8 cellular contexts compared by ENCODE assay signal in genomic region chr2:177906041-177906718, GRCh38.
DNase-seq lines count a peak whose midpoint lies in the region; ATAC-seq and TF ChIP-seq lines count a peak whose summit lies in the region.

No MANE protein-coding gene starts in this region.

- H3K4me1 ChIP-seq in neutrophil (ENCODE audit: control insufficient read depth in 1 of 2, insufficient read depth in 1 of 2, low read depth in 1 of 2, low read length in 1 of 2) (no peaks in the 10 kb centered on the region), tibial artery (peaks cover 0 to 6% (median 0%) of the 10 kb centered on the region in 4 donors)

- H3K9me3 ChIP-seq in neutrophil (no peaks in the 10 kb centered on the region), tibial artery (no peaks in the 10 kb centered on the region)

- no peaks in the 10 kb centered on the region for H3K27me3 ChIP-seq in neutrophil
- H3K27me3 ChIP-seq in tibial artery = no peaks in the 10 kb centered on the region

- ATAC-seq in GM19463 (IDR thresholded peaks at IDR 0.05; ENCODE audit: unreplicated experiment) = peak; percentile 87
- ATAC-seq in HG03520 (IDR thresholded peaks at IDR 0.05; ENCODE audit: unreplicated experiment) = peak; percentile 96

- H3K36me3 ChIP-seq in neutrophil (no peaks in the 10 kb centered on the region), tibial artery (no peaks in the 10 kb centered on the region)

- in situ Hi-C loops in Caki2 (cut with HindIII; ENCODE audit: low pct_unique_long_range_greater_than_20kb, low sequenced_read_pairs) = no loop called here

- TF ChIP-seq CTCF in neutrophil (IDR thresholded peaks at IDR 0.05) = peak; percentile 61
- TF ChIP-seq CTCF in tibial artery (IDR thresholded peaks at IDR 0.05) = peak; percentile 36 to 61

- intact Hi-C loops in tibial artery (cut with DNase I; ENCODE audit: low total_unique reads) = no loop called here

- H3K4me3 ChIP-seq in neutrophil (ENCODE audit: low read depth in 1 of 2, low read length in 1 of 2) (no peak overlapping the region), tibial artery (no peak overlapping the region)

- H3K27ac ChIP-seq in neutrophil (no peak overlapping the region), tibial artery (no peak overlapping the region)

- DNase-seq in Caki2 (ENCODE audit: low read depth) = peak; percentile 74
- peak; percentile 75 for DNase-seq in NCI-H748 (lab: John Stamatoyannopoulos, UW; ENCODE audit: unreplicated experiment)
- peak; percentile 87 for DNase-seq in activated CD8-positive, alpha-beta memory T cell treated with anti-CD3 and anti-CD28 coated beads, Interleukin-2, amount 50 U/mL, for 48 hours
- DNase-seq in fibroblast of gingiva (ENCODE audit: low read depth) = peak; percentile 21
- DNase-seq in tibial artery = peak in 1 of 2 donors; percentile 32
